ENCODE assay signal across 21 cellular contexts in genomic region chr6:153831350-153832078, GRCh38.
DNase-seq lines count a peak whose midpoint lies in the region; ATAC-seq and TF ChIP-seq lines count a peak whose summit lies in the region.
"Had no signal": no experiment of that assay in that cellular context is flagged by ENCODE, and none has a peak within 500 bp of the region (broad histone marks: within the 10 kb centered on the region; RNA-seq: fewer than 3 reads in every experiment).

No MANE protein-coding gene starts in this region.

- H3K9ac ChIP-seq in neural progenitor cell, result no peak overlapping the region

- H3K36me3 ChIP-seq in GM23338 (ENCODE audit: insufficient read depth) (no peaks in the 10 kb centered on the region), neural progenitor cell (no peaks in the 10 kb centered on the region), left lung (no peaks in the 10 kb centered on the region)
- H3K36me3 ChIP-seq: BE2C, SJSA1 had no signal

- H3K36me3 Mint-ChIP-seq in GM23338 (ENCODE audit: low read depth), result no peaks in the 10 kb centered on the region
- no peaks in the 10 kb centered on the region for H3K36me3 Mint-ChIP-seq in neural progenitor cell
- no peaks in the 10 kb centered on the region for H3K36me3 Mint-ChIP-seq in activated CD4-positive, alpha-beta memory T cell treated with anti-CD3 and anti-CD28 coated beads, Interleukin-2, amount 10 ng/mL, durations not matched to agents 7 days and 5 days (ENCODE audit: low read depth)

- H3K4me3 Mint-ChIP-seq in GM23338 (0 out of 3 replicates have a peak overlapping the region, but pooled peaks have one; percentile 21), neural progenitor cell (no peak overlapping the region)
- H3K4me3 Mint-ChIP-seq in activated CD4-positive, alpha-beta memory T cell treated with anti-CD3 and anti-CD28 coated beads, Interleukin-2, amount 10 ng/mL, durations not matched to agents 7 days and 5 days, result no peak overlapping the region

- H3K27ac Mint-ChIP-seq in GM23338 (peak overlapping the region; percentile 88), neural progenitor cell (no peak overlapping the region)
- no peak overlapping the region for H3K27ac Mint-ChIP-seq in activated CD4-positive, alpha-beta memory T cell treated with anti-CD3 and anti-CD28 coated beads, Interleukin-2, amount 10 ng/mL, durations not matched to agents 7 days and 5 days

- no peaks in the 10 kb centered on the region for H3K9me3 Mint-ChIP-seq in GM23338
- no peaks in the 10 kb centered on the region for H3K9me3 Mint-ChIP-seq in neural progenitor cell
- H3K9me3 Mint-ChIP-seq in activated CD4-positive, alpha-beta memory T cell treated with anti-CD3 and anti-CD28 coated beads, Interleukin-2, amount 10 ng/mL, durations not matched to agents 7 days and 5 days, result no peaks in the 10 kb centered on the region

- H4K20me1 ChIP-seq in GM23338 (replicated peaks; ENCODE audit: insufficient read depth), result no peaks in the 10 kb centered on the region
- H4K20me1 ChIP-seq in neural progenitor cell (ENCODE audit: low read depth), result no peaks in the 10 kb centered on the region

- H3K4me1 ChIP-seq in GM23338 (ENCODE audit: insufficient read depth), result peaks cover 57% of the 10 kb centered on the region
- peaks cover 9% of the 10 kb centered on the region for H3K4me1 ChIP-seq in neural progenitor cell
- H3K4me1 ChIP-seq in left lung, result no peaks in the 10 kb centered on the region
- H3K4me1 ChIP-seq: A549, BE2C, SJSA1 had no signal

- H3K4me3 ChIP-seq in GM23338 (no peak overlapping the region), neural progenitor cell (no peak overlapping the region), left lung (no peak overlapping the region)
- H3K4me3 ChIP-seq: A549, SJSA1 had no signal

- H3K9me3 ChIP-seq in neural progenitor cell (ENCODE audit: low read depth) (no peaks in the 10 kb centered on the region), left lung (no peaks in the 10 kb centered on the region)
- H3K9me3 ChIP-seq: A549, BE2C, SJSA1 had no signal

- H3K4me2 ChIP-seq in GM23338 (peak overlapping the region; percentile 26; the same call in 1 of the 2 replicates), neural progenitor cell (peak overlapping the region; percentile 28)
- H3K4me2 ChIP-seq: A549 had no signal

- H3K27me3 ChIP-seq in GM23338 (ENCODE audit: insufficient read depth), result no peaks in the 10 kb centered on the region
- H3K27me3 ChIP-seq in neural progenitor cell, result no peaks in the 10 kb centered on the region
- no peaks in the 10 kb centered on the region for H3K27me3 ChIP-seq in left lung
- H3K27me3 ChIP-seq: BE2C, SJSA1 had no signal

- peak in 1 of 2 experiments; percentile 20; a peak in 1 of 4 replicates for TF ChIP-seq CTCF in GM23338 (conservative IDR thresholded peaks at IDR 0.05; ENCODE audit: low read depth in 2 of 2)
- TF ChIP-seq CTCF in neural progenitor cell (IDR thresholded peaks at IDR 0.05), result no peak
- TF ChIP-seq CTCF in left lung (IDR thresholded peaks at IDR 0.05), result no peak

- CTCF ChIA-PET in activated CD4-positive, alpha-beta memory T cell treated with anti-CD3 and anti-CD28 coated beads, Interleukin-2, amount 10 ng/mL, durations not matched to agents 7 days and 5 days (lab: Charles Lee), result no interaction called here

- H3F3A ChIP-seq in GM23338 (replicated peaks; ENCODE audit: low read depth) (no peaks in the 10 kb centered on the region), neural progenitor cell (ENCODE audit: low read depth) (peaks cover 6% of the 10 kb centered on the region)

- peak overlapping the region; percentile 77 for H3K27ac ChIP-seq in GM23338 (ENCODE audit: low read depth)
- no peak overlapping the region for H3K27ac ChIP-seq in neural progenitor cell
- no peak overlapping the region for H3K27ac ChIP-seq in left lung
- H3K27ac ChIP-seq: A549, SJSA1 had no signal

- peaks cover 2% of the 10 kb centered on the region for H3K27me3 Mint-ChIP-seq in GM23338 (ENCODE audit: insufficient read depth, low read depth, poor library complexity)
- no peaks in the 10 kb centered on the region for H3K27me3 Mint-ChIP-seq in neural progenitor cell (ENCODE audit: insufficient read depth, low read depth)
- no peaks in the 10 kb centered on the region for H3K27me3 Mint-ChIP-seq in activated CD4-positive, alpha-beta memory T cell treated with anti-CD3 and anti-CD28 coated beads, Interleukin-2, amount 10 ng/mL, durations not matched to agents 7 days and 5 days

- no peaks in the 10 kb centered on the region for H3K9me2 ChIP-seq in GM23338 (ENCODE audit: insufficient read depth)

- DNase-seq in GM23338 (ENCODE audit: low spot score) (peak; percentile 73), NCI-H69 (lab: John Stamatoyannopoulos, UW) (peak; percentile 65), iPS DF 4.7 (ENCODE audit: extremely low read depth, low spot score) (peak; percentile 62), neural progenitor cell (ENCODE audit: low spot score) (peak; percentile 27), DMS53 treated with DMSO at 0.1 percent for 48 hours (lab: John Stamatoyannopoulos, UW; ENCODE audit: unreplicated experiment) (no peak), left lung (no peak)
- no peak for DNase-seq in activated CD4-positive, alpha-beta memory T cell treated with anti-CD3 and anti-CD28 coated beads, Interleukin-2, amount 10 ng/mL, durations not matched to agents 7 days and 5 days
- DNase-seq: BE2C, DMS79, GOT3, KBM-7, MM.1S, NCI-H1048, NCI-H1436, NCI-H187 treated with DMSO at 0.1 percent for 48 hours, NCI-H2227 treated with DMSO at 0.1 percent for 48 hours, NCI-H524, OCI-M1, T-helper 1 cell had no signal

- H3K4me1 Mint-ChIP-seq in GM23338, result peaks cover 49% of the 10 kb centered on the region
- H3K4me1 Mint-ChIP-seq in neural progenitor cell, result peaks cover 12% of the 10 kb centered on the region
- H3K4me1 Mint-ChIP-seq in activated CD4-positive, alpha-beta memory T cell treated with anti-CD3 and anti-CD28 coated beads, Interleukin-2, amount 10 ng/mL, durations not matched to agents 7 days and 5 days, result no peaks in the 10 kb centered on the region

- H3K79me2 ChIP-seq in GM23338 (replicated peaks; ENCODE audit: insufficient read depth) (no peaks in the 10 kb centered on the region), neural progenitor cell (ENCODE audit: low read depth) (no peaks in the 10 kb centered on the region)

- ATAC-seq in GM23338 (peak; percentile 94), left lung (no peak)
- ATAC-seq: A549 had no signal

- intact Hi-C loops in left lung (cut with DNase I), result no loop called here

- H2AFZ ChIP-seq in GM23338, result no peak overlapping the region
- peak overlapping the region; percentile 12 for H2AFZ ChIP-seq in neural progenitor cell (replicated peaks)

- POLR2A ChIA-PET in activated CD4-positive, alpha-beta memory T cell treated with anti-CD3 and anti-CD28 coated beads, Interleukin-2, amount 10 ng/mL, durations not matched to agents 7 days and 5 days (lab: Charles Lee), result no interaction called here

TF ChIP-seq in GM23338, 12 proteins besides CTCF, POLR2A, EP300 and RAD21 (continues in another document):
- TF ChIP-seq POLR2AphosphoS5 (IDR thresholded peaks at IDR 0.05; ENCODE audit: low read depth) (no peak), NANOG (IDR thresholded peaks at IDR 0.05; ENCODE audit: borderline replicate concordance) (peak; percentile 98)

Comparison
In these comparisons a context has a peak if more than half of its experiments do, and no peak if none do; other contexts are left out.
1. DNase-seq: peak in GM23338 (single experiment), NCI-H69 (single experiment), iPS DF 4.7 (single experiment) and neural progenitor cell (single experiment); none in activated CD4-positive, alpha-beta memory T cell treated with anti-CD3 and anti-CD28 coated beads, Interleukin-2, amount 10 ng/mL, durations not matched to agents 7 days and 5 days (single experiment), DMS53 treated with DMSO at 0.1 percent for 48 hours (single experiment) and left lung (0 of 2).